23 cellular contexts compared by ENCODE assay signal in genomic region chr21:25541042-25541441, GRCh38.
"Had no signal": no experiment of that assay in that cellular context is flagged by ENCODE, and none has a peak within 500 bp of the region (broad histone marks: within the 10 kb centered on the region; RNA-seq: fewer than 3 reads in every experiment).

No MANE protein-coding gene starts in this region.

- H3K4me2 ChIP-seq: SK-N-SH had no signal

- H3K27ac ChIP-seq: SJSA1 had no signal

- H3K4me1 ChIP-seq: SJSA1 had no signal

- H3K4me3 ChIP-seq: MG63, SJSA1 had no signal

- H3K36me3 ChIP-seq: MG63, SJSA1 had no signal

- H3K9me3 ChIP-seq: SJSA1 had no signal

- H3K27me3 ChIP-seq: MG63, SJSA1 had no signal

- DNase-seq: IMR-90, Karpas-422, KG1, MG63, NCI-H1092, NCI-H1105 treated with DMSO at 0.1 percent for 48 hours, NCI-H1417 treated with DMSO at 0.1 percent for 48 hours, NCI-H146, NCI-H1694 treated with DMSO at 0.1 percent for 48 hours, NCI-H1930, NCI-H2081, NCI-H2107, NCI-H2227 treated with DMSO at 0.1 percent for 48 hours, NCI-H524, NCI-H526 treated with DMSO at 0.1 percent for 48 hours, NCI-H774, Right ventricle myocardium superior, RPMI8226, SIG-M5, SK-N-SH, SW 1271 had no signal

- ATAC-seq: HepG2 had no signal
